ENCODE assay signal across 8 cellular contexts in genomic region chr2:70086278-70086837, GRCh38. TPM values are rescaled to one million over a fixed set of nuclear protein-coding genes. Genes with fewer than 3 reads are reported as not detected.
DNase-seq lines count a peak whose midpoint lies in the region; ATAC-seq and TF ChIP-seq lines count a peak whose summit lies in the region.

No MANE protein-coding gene starts in this region.

- H3K27ac ChIP-seq in liver (ENCODE audit: low read depth in 1 of 2, low read length in 2 of 2): peak overlapping the region; percentile 98 to 99

- TF ChIP-seq CTCF in liver (IDR thresholded peaks at IDR 0.05; ENCODE audit: low read depth, low read length, missing input control): no peak

- H3K36me3 ChIP-seq in liver (ENCODE audit: control insufficient read depth in 4 of 4, insufficient read depth in 3 of 4, low read depth in 1 of 4, low read length in 3 of 4): peaks cover 0 to 12% (median 7%) of the 10 kb centered on the region in 4 donors

- H3K9me3 ChIP-seq in liver (ENCODE audit: control insufficient read depth in 4 of 4, low read length in 3 of 4): no peaks in the 10 kb centered on the region

- peak overlapping the region; percentile 94 to 97 for H3K9ac ChIP-seq in liver (ENCODE audit: low read depth in 1 of 2, low read length in 2 of 2)

- peaks cover 0 to 37% (median under 1%) of the 10 kb centered on the region in 4 donors for H3K4me1 ChIP-seq in liver (ENCODE audit: control insufficient read depth in 4 of 4, insufficient read depth in 4 of 4, low read length in 3 of 4)

- TF ChIP-seq RAD21 in liver (IDR thresholded peaks at IDR 0.05): peak in 1 of 2 donors; percentile 6

- H3K27me3 ChIP-seq in liver (ENCODE audit: control insufficient read depth in 4 of 4, insufficient read depth in 4 of 4, low read length in 3 of 4): no peaks in the 10 kb centered on the region

- H3K4me3 ChIP-seq in liver (ENCODE audit: low read depth in 1 of 3, low read length in 3 of 3): peak overlapping the region; percentile 60 to 85 (median 62)

- 3% methylated on average over 40 of the region's 40 CpGs for WGBS in liver

- DNase-seq in AG08396 (ENCODE audit: low spot score) (peak; percentile 69), NCI-H460 (ENCODE audit: extremely low read depth, low read depth) (peak; percentile 87), dermis blood vessel endothelial cell (peak; percentile 95)
- peak; percentile 67 for DNase-seq in activated CD4-positive, alpha-beta T cell treated with anti-CD3 and anti-CD28 coated beads, Interleukin-2, amount 50 U/mL, for 1 hour
- peak; percentile 64 to 69 for DNase-seq in stimulated activated CD4-positive, alpha-beta T cell treated with anti-CD3 and anti-CD28 coated beads, Interleukin-2, amount 100 ng/mL, for 48 hours

- peak; percentile 43 for ATAC-seq in GM18907 (IDR thresholded peaks at IDR 0.05; ENCODE audit: unreplicated experiment)
- peak; percentile 31 for ATAC-seq in HG03159 (IDR thresholded peaks at IDR 0.05; ENCODE audit: unreplicated experiment)

TF ChIP-seq in liver, 16 proteins besides CTCF, POLR2A, EP300 and RAD21:
- TF ChIP-seq ATF3 (IDR thresholded peaks at IDR 0.05): no peak
- peak; percentile 100 for TF ChIP-seq YY1 (IDR thresholded peaks at IDR 0.05)
- TF ChIP-seq TAF1 (conservative IDR thresholded peaks at IDR 0.05): peak; percentile 73
- no peak for TF ChIP-seq EGR1 (IDR thresholded peaks at IDR 0.05; ENCODE audit: low read depth in 2 of 2)
- peak; percentile 45 for TF ChIP-seq FOXA2 (IDR thresholded peaks at IDR 0.05)
- peak; percentile 15 for TF ChIP-seq MAX (IDR thresholded peaks at IDR 0.05)
- TF ChIP-seq REST (IDR thresholded peaks at IDR 0.05): peak; percentile 37

RNA-seq across cellular contexts. Expression of gene PCBP1, which starts 0.9 kb away (rescaled TPM):
- 26.3 and 47.8 TPM in 2 replicates for total RNA-seq in NCI-H460 (2014; rRNA removed; shearing (Covaris generic))
- 40.3 and 45.6 TPM in 2 replicates for polyA plus RNA-seq in NCI-H460 (2014; cell fraction: nucleus; rRNA removed)
- total RNA-seq in dermis blood vessel endothelial cell (37.9 and 109 TPM in 2 replicates), liver (10 to 100 TPM; 64.0 to 87.9 TPM)
- 100 to 1,000 TPM in 1 of 2 donors, 10 to 100 TPM in 1; 88.0 to 202 TPM for polyA plus RNA-seq in liver

Comparison
In these comparisons a context has a peak if more than half of its experiments do, and no peak if none do; other contexts are left out.
1. Peak in every context shown above with its lines: DNase-seq, ATAC-seq, H3K4me3 ChIP-seq and H3K27ac ChIP-seq.